Comparison of ENCODE assay signal across 8 cellular contexts in the genomic region with DNA sequence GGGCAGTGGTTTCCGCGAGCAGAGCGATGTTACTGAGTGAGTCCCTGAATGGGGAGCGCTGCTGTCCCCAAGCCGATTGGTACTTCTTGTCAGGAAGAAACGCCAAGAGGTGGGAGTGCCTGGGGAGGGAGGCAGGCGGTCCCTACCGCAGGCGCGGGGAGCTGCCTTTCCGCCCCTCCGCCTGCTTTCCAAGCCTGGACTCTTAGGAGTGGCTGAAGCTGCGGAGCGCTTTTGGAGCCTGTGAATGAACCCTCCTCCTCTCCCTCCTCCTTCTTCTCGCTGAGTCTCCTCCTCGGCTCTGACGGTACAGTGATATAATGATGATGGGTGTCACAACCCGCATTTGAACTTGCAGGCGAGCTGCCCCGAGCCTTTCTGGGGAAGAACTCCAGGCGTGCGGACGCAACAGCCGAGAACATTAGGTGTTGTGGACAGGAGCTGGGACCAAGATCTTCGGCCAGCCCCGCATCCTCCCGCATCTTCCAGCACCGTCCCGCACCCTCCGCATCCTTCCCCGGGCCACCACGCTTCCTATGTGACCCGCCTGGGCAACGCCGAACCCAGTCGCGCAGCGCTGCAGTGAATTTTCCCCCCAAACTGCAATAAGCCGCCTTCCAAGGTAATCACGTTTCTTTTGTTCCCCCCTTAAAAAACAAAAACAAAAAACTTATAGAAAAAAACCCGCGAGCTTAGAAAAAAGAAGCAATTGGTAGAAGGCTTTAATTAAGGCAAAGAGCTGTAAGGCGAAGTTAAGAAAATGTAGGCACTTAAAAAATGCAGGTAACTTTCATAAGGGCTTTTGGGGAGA. TPM values are rescaled to one million over a fixed set of nuclear protein-coding genes. Genes with fewer than 3 reads are reported as not detected.
DNase-seq lines count a peak whose midpoint lies in the region; TF ChIP-seq lines count a peak whose summit lies in the region.

A gene (plus strand): TSS at position 340 of the 808 bp plus-strand sequence. CDS start 11,775 bp downstream, outside the sequence.

- peak; percentile 85 for TF ChIP-seq EP300 in neural cell (conservative IDR thresholded peaks at IDR 0.05; ENCODE audit: poor library complexity, severe bottlenecking)

- H3K9me3 ChIP-seq in HUES48 (ENCODE audit: control insufficient read depth, insufficient read depth, low read length) (no peaks in the 10 kb centered on the region), neural cell (ENCODE audit: low read length) (no peaks in the 10 kb centered on the region)

- peaks cover 8% of the 10 kb centered on the region for H3F3A ChIP-seq in neural cell (ENCODE audit: insufficient read depth, low read length, poor library complexity, severe bottlenecking)

- no peaks in the 10 kb centered on the region for H3K9me2 ChIP-seq in neural cell (ENCODE audit: insufficient read depth, low read length)

- H3K9ac ChIP-seq in HUES48 (ENCODE audit: low read depth, low read length) (peak within 1 kb of the TSS; percentile 88), neural cell (ENCODE audit: low read length) (peak within 1 kb of the TSS; percentile 99)

- H3K4me2 ChIP-seq in neural cell (ENCODE audit: low read length): peak within 1 kb of the TSS; percentile 76

- TF ChIP-seq RAD21 in neural cell (conservative IDR thresholded peaks at IDR 0.05): peak; percentile 60

- H2AFZ ChIP-seq in neural cell (ENCODE audit: low read depth, low read length): no peak within 1 kb of the TSS

- TF ChIP-seq CTCF in neural cell (IDR thresholded peaks at IDR 0.05; ENCODE audit: poor library complexity, severe bottlenecking): no peak

- H3K27ac ChIP-seq in HUES48 (ENCODE audit: low read depth, low read length) (peak within 1 kb of the TSS; percentile 93), neural cell (ENCODE audit: low read length) (peak within 1 kb of the TSS; percentile 99)

- peaks cover 58% of the 10 kb centered on the region for H3K4me1 ChIP-seq in HUES48 (ENCODE audit: control insufficient read depth, insufficient read depth, low read length)

- H3K4me3 ChIP-seq in HUES48 (ENCODE audit: low read depth, low read length) (peak within 1 kb of the TSS; percentile 94), neural cell (ENCODE audit: low read length) (peak within 1 kb of the TSS; percentile 84)

- H3K36me3 ChIP-seq in HUES48 (ENCODE audit: control insufficient read depth, insufficient read depth, low read length) (no peaks in the 10 kb centered on the region), neural cell (ENCODE audit: insufficient read depth, low read length) (peaks cover 9% of the 10 kb centered on the region)

- H4K20me1 ChIP-seq in neural cell (ENCODE audit: insufficient read depth): peaks cover 32% of the 10 kb centered on the region

- H3K27me3 ChIP-seq in HUES48 (ENCODE audit: control insufficient read depth, insufficient read depth, low read length): no peaks in the 10 kb centered on the region
- no peaks in the 10 kb centered on the region for H3K27me3 ChIP-seq in neural cell (ENCODE audit: insufficient read depth, low read depth, low read length)

- peaks cover 82% of the 10 kb centered on the region for H3K79me2 ChIP-seq in neural cell (replicated peaks; ENCODE audit: insufficient read depth, low read length)

- DNase-seq in C1 segment of cervical spinal cord (lab: John Stamatoyannopoulos, UW): peak in 9 of 14 donors; percentile 32 to 80 (median 44)
- peak; percentile 25 to 26 for DNase-seq in activated T-cell treated with anti-CD3 and anti-CD28 coated beads, Interleukin-2, amount 50 U/mL, for 48 hours
- DNase-seq in globus pallidus (ENCODE audit: low spot score): peak; percentile 60
- no peak for DNase-seq in cortex of kidney (lab: John Stamatoyannopoulos, UW)
- no peak for DNase-seq in activated naive CD4-positive, alpha-beta T cell treated with anti-CD3 and anti-CD28 coated beads, Interleukin-2, amount 50 U/mL, for 16 hours
- DNase-seq in HPDE6-E6E7 (ENCODE audit: extremely low spot score): no peak

TF ChIP-seq in neural cell, 6 proteins besides CTCF, POLR2A, EP300 and RAD21:
- TF ChIP-seq SMC3 (conservative IDR thresholded peaks at IDR 0.05; ENCODE audit: poor library complexity): peak; percentile 62
- peak; percentile 79 for TF ChIP-seq MXI1 (conservative IDR thresholded peaks at IDR 0.05; ENCODE audit: poor library complexity, severe bottlenecking)
- peak; percentile 99 for TF ChIP-seq POLR2AphosphoS5 (IDR thresholded peaks at IDR 0.05)
- TF ChIP-seq EZH2 (IDR thresholded peaks at IDR 0.05; ENCODE audit: borderline replicate concordance, insufficient read depth, low read length, poor library complexity, severe bottlenecking): no peak
- peak; percentile 100 for TF ChIP-seq TAF1 (IDR thresholded peaks at IDR 0.05; ENCODE audit: low read depth)
- TF ChIP-seq, protein P1, sequence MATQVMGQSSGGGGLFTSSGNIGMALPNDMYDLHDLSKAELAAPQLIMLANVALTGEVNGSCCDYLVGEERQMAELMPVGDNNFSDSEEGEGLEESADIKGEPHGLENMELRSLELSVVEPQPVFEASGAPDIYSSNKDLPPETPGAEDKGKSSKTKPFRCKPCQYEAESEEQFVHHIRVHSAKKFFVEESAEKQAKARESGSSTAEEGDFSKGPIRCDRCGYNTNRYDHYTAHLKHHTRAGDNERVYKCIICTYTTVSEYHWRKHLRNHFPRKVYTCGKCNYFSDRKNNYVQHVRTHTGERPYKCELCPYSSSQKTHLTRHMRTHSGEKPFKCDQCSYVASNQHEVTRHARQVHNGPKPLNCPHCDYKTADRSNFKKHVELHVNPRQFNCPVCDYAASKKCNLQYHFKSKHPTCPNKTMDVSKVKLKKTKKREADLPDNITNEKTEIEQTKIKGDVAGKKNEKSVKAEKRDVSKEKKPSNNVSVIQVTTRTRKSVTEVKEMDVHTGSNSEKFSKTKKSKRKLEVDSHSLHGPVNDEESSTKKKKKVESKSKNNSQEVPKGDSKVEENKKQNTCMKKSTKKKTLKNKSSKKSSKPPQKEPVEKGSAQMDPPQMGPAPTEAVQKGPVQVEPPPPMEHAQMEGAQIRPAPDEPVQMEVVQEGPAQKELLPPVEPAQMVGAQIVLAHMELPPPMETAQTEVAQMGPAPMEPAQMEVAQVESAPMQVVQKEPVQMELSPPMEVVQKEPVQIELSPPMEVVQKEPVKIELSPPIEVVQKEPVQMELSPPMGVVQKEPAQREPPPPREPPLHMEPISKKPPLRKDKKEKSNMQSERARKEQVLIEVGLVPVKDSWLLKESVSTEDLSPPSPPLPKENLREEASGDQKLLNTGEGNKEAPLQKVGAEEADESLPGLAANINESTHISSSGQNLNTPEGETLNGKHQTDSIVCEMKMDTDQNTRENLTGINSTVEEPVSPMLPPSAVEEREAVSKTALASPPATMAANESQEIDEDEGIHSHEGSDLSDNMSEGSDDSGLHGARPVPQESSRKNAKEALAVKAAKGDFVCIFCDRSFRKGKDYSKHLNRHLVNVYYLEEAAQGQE (IDR thresholded peaks at IDR 0.05; ENCODE audit: borderline replicate concordance): peak; percentile 98

RNA-seq across cellular contexts. Expression of the gene that starts here (rescaled TPM):
- polyA plus RNA-seq in neural cell: 1,185 and 1,274 TPM in 2 replicates
- polyA minus RNA-seq in neural cell: 3,969 and 5,103 TPM in 2 replicates

Comparison
In these comparisons a context has a peak if more than half of its experiments do, and no peak if none do; other contexts are left out.
1. DNase-seq: peak in C1 segment of cervical spinal cord (9 of 14), activated T-cell treated with anti-CD3 and anti-CD28 coated beads, Interleukin-2, amount 50 U/mL, for 48 hours (2 of 2) and globus pallidus (single experiment); none in cortex of kidney (single experiment), activated naive CD4-positive, alpha-beta T cell treated with anti-CD3 and anti-CD28 coated beads, Interleukin-2, amount 50 U/mL, for 16 hours (single experiment) and HPDE6-E6E7 (single experiment).